Comparison of ENCODE assay signal across 28 cellular contexts in the genomic region with DNA sequence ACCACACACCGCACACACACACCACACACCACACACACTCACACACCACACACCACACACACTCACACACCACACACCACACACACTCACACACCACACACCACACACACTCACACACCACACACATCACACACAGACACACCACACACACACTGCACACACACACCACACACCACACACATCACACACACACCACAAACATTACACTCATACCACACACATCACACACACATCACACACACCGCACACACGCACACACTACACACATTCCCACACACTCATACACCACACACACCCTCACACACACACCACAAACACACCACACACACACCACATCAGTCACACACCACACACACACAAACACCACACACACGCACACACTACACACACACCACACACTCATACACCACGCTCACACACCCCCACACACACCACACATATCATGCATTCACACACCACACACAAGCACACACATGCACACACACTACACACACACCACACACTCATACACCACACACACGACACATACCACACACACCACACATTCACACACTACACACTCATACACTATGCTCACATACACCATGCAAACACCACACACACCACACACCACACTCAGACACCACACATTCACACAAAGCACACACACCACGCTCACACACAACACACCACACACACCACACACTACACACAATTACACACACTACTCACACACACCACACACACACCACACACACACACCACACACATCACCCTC. TPM values are rescaled to one million over a fixed set of nuclear protein-coding genes. Genes with fewer than 3 reads are reported as not detected.
DNase-seq lines count a peak whose midpoint lies in the region; ATAC-seq, FAIRE-seq and TF ChIP-seq lines count a peak whose summit lies in the region.
"Had no signal": no experiment of that assay in that cellular context is flagged by ENCODE, and none has a peak within 500 bp of the region (broad histone marks: within the 10 kb centered on the region; RNA-seq: fewer than 3 reads in every experiment).

No MANE protein-coding gene starts in this region.

- no peak overlapping the region for H3K27ac Mint-ChIP-seq in osteocyte (ENCODE audit: unreplicated experiment)
- H3K27ac Mint-ChIP-seq: CD14-positive monocyte; CD8-positive, alpha-beta memory T cell; IgD-negative memory B cell had no signal

- H3K9me2 ChIP-seq in hepatocyte (replicated peaks; ENCODE audit: insufficient read depth), result no peaks in the 10 kb centered on the region
- no peaks in the 10 kb centered on the region for H3K9me2 ChIP-seq in SK-N-SH

- no peak overlapping the region for H3K9ac ChIP-seq in HepG2 (ENCODE audit: insufficient read depth, low read depth, low read length)
- H3K9ac ChIP-seq in SK-N-SH, result no peak overlapping the region

- POLR2A ChIA-PET in HepG2 (lab: Yijun Ruan, JAX) (no interaction called here), SK-N-SH (lab: Yijun Ruan, JAX) (no interaction called here)

- BruUV-seq in HepG2 (replicated peaks; lab: Mats Ljungman, UMichigan), result no TSS peak

- H4K20me1 ChIP-seq in HepG2 (ENCODE audit: insufficient read depth, low read length) (peaks cover 3% of the 10 kb centered on the region; the same call in 1 of the 2 replicates), hepatocyte (ENCODE audit: insufficient read depth, poor library complexity, severe bottlenecking) (no peaks in the 10 kb centered on the region), SK-N-SH (ENCODE audit: insufficient read depth) (no peaks in the 10 kb centered on the region)

- TF ChIP-seq POLR2A in HepG2 (IDR thresholded peaks at IDR 0.05; ENCODE audit: insufficient read depth in 1 of 2, low read depth in 2 of 2, low read length in 2 of 2), result no peak
- TF ChIP-seq POLR2A in right lobe of liver (IDR thresholded peaks at IDR 0.05), result no peak

- TF ChIP-seq CTCF in HepG2 (CRISPR knock-in tag; IDR thresholded peaks at IDR 0.05) (no peak), right lobe of liver (IDR thresholded peaks at IDR 0.05) (no peak), bronchial epithelial cell (IDR thresholded peaks at IDR 0.05; ENCODE audit: insufficient read depth, low read length, severe bottlenecking) (no peak), osteocyte (IDR thresholded peaks at IDR 0.05) (no peak), hepatocyte (IDR thresholded peaks at IDR 0.05; ENCODE audit: poor library complexity) (no peak), SK-N-SH (IDR thresholded peaks at IDR 0.05) (no peak)

- ATAC-seq in HepG2 (no peak), right lobe of liver (no peak)
- ATAC-seq: SK-N-SH treated with all-trans-retinoic acid at 6 μM for 48 hours had no signal

- TF ChIP-seq EP300 in HepG2 (IDR thresholded peaks at IDR 0.05; ENCODE audit: low read depth in 2 of 2, low read length in 2 of 2) (no peak), HepG2 (CRISPR knock-in tag; IDR thresholded peaks at IDR 0.05; ENCODE audit: borderline replicate concordance) (no peak), SK-N-SH (IDR thresholded peaks at IDR 0.05; ENCODE audit: borderline replicate concordance in 1 of 2, low read depth in 1 of 2, low read length in 1 of 2) (no peak)

- CTCF ChIA-PET in HepG2 (lab: Yijun Ruan, JAX; ENCODE audit: low intra/inter-chr PET ratio, low total read pairs) (no interaction called here), SK-N-SH (lab: Yijun Ruan, JAX) (no interaction called here)

- H3K79me2 ChIP-seq in HepG2 (ENCODE audit: insufficient read depth, low read length) (no peaks in the 10 kb centered on the region), hepatocyte (no peaks in the 10 kb centered on the region), SK-N-SH (ENCODE audit: insufficient read depth) (no peaks in the 10 kb centered on the region)

- no peaks in the 10 kb centered on the region for H3K36me3 ChIP-seq in HepG2 (replicated peaks in 1 of 2; ENCODE audit: control insufficient read depth in 1 of 2, insufficient read depth in 2 of 2, low read length in 2 of 2)
- no peaks in the 10 kb centered on the region for H3K36me3 ChIP-seq in right lobe of liver
- H3K36me3 ChIP-seq in bronchial epithelial cell (ENCODE audit: control insufficient read depth, insufficient read depth, low read length), result no peaks in the 10 kb centered on the region
- no peaks in the 10 kb centered on the region for H3K36me3 ChIP-seq in hepatocyte (replicated peaks; ENCODE audit: insufficient read depth, low read depth)
- no peaks in the 10 kb centered on the region for H3K36me3 ChIP-seq in SK-N-SH (replicated peaks in 1 of 2; ENCODE audit: control insufficient read depth in 1 of 2, insufficient read depth in 2 of 2, low read length in 1 of 2)
- H3K36me3 ChIP-seq: BE2C had no signal

- in situ Hi-C loops in HepG2 (cut with HindIII; ENCODE audit: extremely low pct_ligation_motif_present, low pct_unique_long_range_greater_than_20kb), result no loop called here

- H3K4me2 ChIP-seq in HepG2 (ENCODE audit: low read depth, low read length) (no peak overlapping the region), hepatocyte (no peak overlapping the region), SK-N-SH (no peak overlapping the region)

- no peaks in the 10 kb centered on the region for H3K4me1 ChIP-seq in HepG2 (ENCODE audit: insufficient read depth, low read length)
- H3K4me1 ChIP-seq in right lobe of liver, result peaks cover 0 to 5% (median 0%) of the 10 kb centered on the region in 4 donors
- H3K4me1 ChIP-seq in hepatocyte (ENCODE audit: insufficient read depth), result no peaks in the 10 kb centered on the region
- H3K4me1 ChIP-seq in SK-N-SH (ENCODE audit: control insufficient read depth in 1 of 2, insufficient read depth in 2 of 2, low read depth in 1 of 2, low read length in 1 of 2), result peaks cover 0 to under 1% of the 10 kb centered on the region in 2 experiments; a peak in 1 of 4 replicates

- H3K9me3 ChIP-seq in HepG2 (ENCODE audit: low read length) (no peaks in the 10 kb centered on the region), right lobe of liver (no peaks in the 10 kb centered on the region), hepatocyte (ENCODE audit: low read depth) (no peaks in the 10 kb centered on the region), SK-N-SH (no peaks in the 10 kb centered on the region)

- DNase-seq in HepG2 (ENCODE audit: low spot score) (no peak), right lobe of liver (no peak), bronchial epithelial cell (ENCODE audit: low read depth) (no peak), osteocyte (ENCODE audit: extremely low spot score, unreplicated experiment) (peak; percentile 8), inferior parietal cortex (ENCODE audit: extremely low spot score) (no peak), hepatocyte (ENCODE audit: low spot score) (no peak), SK-N-SH (no peak)
- DNase-seq in effector CD8-positive, alpha-beta T cell (lab: John Stamatoyannopoulos, UW), result no peak
- DNase-seq: 8988T; ACHN; CD8-positive, alpha-beta memory T cell; DMS 273 treated with DMSO at 0.1 percent for 48 hours; DMS79; EL; GDM1; NCI-H1092 treated with DMSO at 0.1 percent for 48 hours; NCI-H1436; NCI-H187 treated with DMSO at 0.1 percent for 48 hours; NCI-H2171 treated with DMSO at 0.1 percent for 48 hours; NCI-H345; NCI-H510A treated with DMSO at 0.1 percent for 48 hours; NCI-H748 treated with DMSO at 0.1 percent for 48 hours; PC-3 had no signal

- TF ChIP-seq RAD21 in HepG2 (CRISPR knock-in tag; IDR thresholded peaks at IDR 0.05) (no peak), SK-N-SH (IDR thresholded peaks at IDR 0.05; ENCODE audit: low read length) (no peak)

- peaks cover 3% of the 10 kb centered on the region for H3K4me1 Mint-ChIP-seq in osteocyte (ENCODE audit: unreplicated experiment)

- intact Hi-C loops in HepG2 (cut with micrococcal nuclease; ENCODE audit: unreplicated experiment) (no loop called here), right lobe of liver (cut with DNase I) (no loop called here)

- H3K36me3 Mint-ChIP-seq in osteocyte (ENCODE audit: unreplicated experiment), result peaks cover 2% of the 10 kb centered on the region
- H3K36me3 Mint-ChIP-seq: CD14-positive monocyte; CD8-positive, alpha-beta memory T cell had no signal

- no peak overlapping the region for H3K4me3 Mint-ChIP-seq in osteocyte (ENCODE audit: unreplicated experiment)
- H3K4me3 Mint-ChIP-seq: CD14-positive monocyte; CD8-positive, alpha-beta memory T cell; IgD-negative memory B cell had no signal

- no peak overlapping the region for H2AFZ ChIP-seq in HepG2 (ENCODE audit: low read length)
- no peak overlapping the region for H2AFZ ChIP-seq in hepatocyte
- no peak overlapping the region for H2AFZ ChIP-seq in SK-N-SH (ENCODE audit: low read depth)

- H3K27me3 ChIP-seq in HepG2 (ENCODE audit: control insufficient read depth in 1 of 2, insufficient read depth in 2 of 2, low read length in 2 of 2) (peaks cover 4 to 26% of the 10 kb centered on the region in 2 experiments), right lobe of liver (no peaks in the 10 kb centered on the region), bronchial epithelial cell (ENCODE audit: control insufficient read depth, insufficient read depth, low read length) (peaks cover 11% of the 10 kb centered on the region), hepatocyte (peaks cover 45% of the 10 kb centered on the region), SK-N-SH (ENCODE audit: insufficient read depth) (peaks cover 24% of the 10 kb centered on the region)

- FAIRE-seq in HepG2 (lab: Jason Lieb, UNC), result peak; percentile 39
- FAIRE-seq in bronchial epithelial cell (lab: Jason Lieb, UNC), result peak; percentile 98
- FAIRE-seq: H54 had no signal

- H3F3A ChIP-seq in SK-N-SH (replicated peaks; ENCODE audit: insufficient read depth), result no peaks in the 10 kb centered on the region

- H3K4me3 ChIP-seq in HepG2 (replicated peaks in 1 of 3; ENCODE audit: insufficient read depth in 1 of 3, low read depth in 2 of 3, low read length in 3 of 3) (no peak overlapping the region), right lobe of liver (no peak overlapping the region), bronchial epithelial cell (ENCODE audit: low read depth, low read length) (no peak overlapping the region), hepatocyte (no peak overlapping the region), SK-N-SH (ENCODE audit: low read depth in 2 of 2, low read length in 1 of 2) (no peak overlapping the region)

- no peak overlapping the region for H3K27ac ChIP-seq in HepG2 (ENCODE audit: extremely low read length, insufficient read depth, low read length)
- no peak overlapping the region for H3K27ac ChIP-seq in right lobe of liver
- no peak overlapping the region for H3K27ac ChIP-seq in hepatocyte
- no peak overlapping the region for H3K27ac ChIP-seq in SK-N-SH (ENCODE audit: low read depth in 2 of 2, low read length in 1 of 2)

- peaks cover 43% of the 10 kb centered on the region for H3K27me3 Mint-ChIP-seq in osteocyte (ENCODE audit: unreplicated experiment)

- H3K9me3 Mint-ChIP-seq in osteocyte (ENCODE audit: unreplicated experiment), result peaks cover 4% of the 10 kb centered on the region

- WGBS in HepG2 (ENCODE audit: low lambda C conversion rate), result 84% methylated on average over 7 of the region's 7 CpGs
- WGBS in right lobe of liver (ENCODE audit: insufficient coverage, low coverage, low lambda C conversion rate, missing lambda C conversion rate), result 97% methylated on average over 7 of the region's 7 CpGs
- WGBS in hepatocyte (ENCODE audit: low lambda C conversion rate, missing lambda C conversion rate), result 98% methylated on average over 4 of the region's 7 CpGs
- 89% methylated on average over 7 of the region's 7 CpGs for WGBS in SK-N-SH (ENCODE audit: low lambda C conversion rate)

RNA-seq across cellular contexts. Expression of a gene that starts 1.1 kb away (rescaled TPM):
- total RNA-seq in HepG2 (2016; rRNA removed; fragmentation: Illumina TruSeq; extraction: Trizol) (not detected in 2 replicates), right lobe of liver (under 1 TPM; 0.20 to 0.74 (median 0.54) TPM), bronchial epithelial cell (not detected in 2 replicates), osteocyte (not detected in 2 replicates), hepatocyte (0.17 and 0.36 TPM in 2 replicates)
- not detected in 2 replicates for total RNA-seq in HepG2 (2016; cell fraction: cytosol; rRNA removed; fragmentation: Illumina TruSeq; extraction: Trizol; ENCODE audit: low read depth)
- not detected in 2 replicates for total RNA-seq in HepG2 (2016; cell fraction: insoluble cytoplasmic fraction; rRNA removed; fragmentation: Illumina TruSeq; extraction: Trizol)
- total RNA-seq in HepG2 (2016; cell fraction: membrane; rRNA removed; fragmentation: Illumina TruSeq; extraction: Trizol), result not detected in 2 replicates
- total RNA-seq in HepG2 (2016; cell fraction: nucleus; rRNA removed; fragmentation: Illumina TruSeq; extraction: Trizol), result not detected in 2 replicates
- polyA plus RNA-seq in HepG2 (2011; rRNA removed) (not detected in 2 replicates), hepatocyte (0.33 TPM in 1 of 2 replicates, not detected in the other), SK-N-SH (2012; rRNA removed) (0.28 and 0.84 TPM in 2 replicates)
- not detected in 2 replicates for polyA plus RNA-seq in HepG2 (2011; cell fraction: cytosol; rRNA removed)
- not detected in 2 replicates for polyA plus RNA-seq in HepG2 (2011; cell fraction: nucleus; rRNA removed)
- polyA plus RNA-seq in HepG2 (2012), result not detected in 2 replicates
- polyA plus RNA-seq in HepG2 (2016; cell fraction: cytosol; fragmentation: Illumina TruSeq; extraction: Trizol; ENCODE audit: low read depth), result not detected in 2 replicates
- polyA plus RNA-seq in HepG2 (2016; cell fraction: insoluble cytoplasmic fraction; fragmentation: Illumina TruSeq; extraction: Trizol; ENCODE audit: low read depth), result not detected in 2 replicates
- polyA plus RNA-seq in HepG2 (2016; cell fraction: membrane; fragmentation: Illumina TruSeq; extraction: Trizol; ENCODE audit: low read depth), result not detected in 2 replicates
- not detected in 2 replicates for polyA plus RNA-seq in HepG2 (2016; cell fraction: nucleus; fragmentation: Illumina TruSeq; extraction: Trizol; ENCODE audit: insufficient read depth, low read depth)
- not detected in 2 replicates for polyA minus RNA-seq in HepG2 (2011; rRNA and poly(A)+ RNA removed; ENCODE audit: low replicate concordance)
- polyA minus RNA-seq in HepG2 (2011; cell fraction: cytosol; rRNA and poly(A)+ RNA removed), result not detected in 2 replicates
- polyA minus RNA-seq in HepG2 (2011; cell fraction: nucleus; rRNA and poly(A)+ RNA removed), result not detected in 2 replicates
- 0.94 and 1.8 TPM in 2 replicates for polyA plus RNA-seq in SK-N-SH (2012; cell fraction: cytosol; rRNA removed)
- 0.36 and 0.55 TPM in 2 replicates for polyA plus RNA-seq in SK-N-SH (2012; cell fraction: nucleus; rRNA removed)
- total RNA-seq: CD8-positive, alpha-beta memory T cell had no signal
- polyA plus RNA-seq: CD14-positive monocyte; CD8-positive, alpha-beta memory T cell; IgD-negative memory B cell had no signal
